Comparison of ENCODE assay signal across 1 cellular context in the genomic region with DNA sequence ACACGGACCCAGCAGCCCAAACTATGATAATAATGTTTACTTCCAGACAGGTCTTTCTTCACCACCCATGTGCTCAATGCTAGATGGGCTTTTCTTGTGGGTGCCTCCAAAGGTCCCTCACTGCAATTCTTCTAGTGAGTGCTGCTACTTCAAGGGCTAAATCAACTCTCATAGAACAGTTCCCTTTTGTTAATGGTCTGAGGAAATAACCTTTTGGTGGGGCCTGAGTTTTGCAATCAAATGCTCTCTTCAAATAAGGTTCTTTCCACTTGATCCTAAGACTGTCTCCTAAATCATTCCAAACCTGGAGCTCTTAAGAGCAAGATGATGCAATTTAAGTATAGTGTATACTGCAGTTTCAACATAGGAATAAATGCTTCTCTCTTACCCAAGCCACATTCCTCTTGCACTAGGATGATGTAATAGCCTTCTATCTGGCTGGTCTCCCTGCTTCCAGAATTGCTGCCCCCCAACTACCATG.
TF ChIP-seq lines count a peak whose summit lies in the region.

No MANE protein-coding gene starts in this region.

TF ChIP-seq in SK-N-SH, 30 proteins besides CTCF, POLR2A, EP300 and RAD21 (continued from another document):
- TF ChIP-seq, protein P1, sequence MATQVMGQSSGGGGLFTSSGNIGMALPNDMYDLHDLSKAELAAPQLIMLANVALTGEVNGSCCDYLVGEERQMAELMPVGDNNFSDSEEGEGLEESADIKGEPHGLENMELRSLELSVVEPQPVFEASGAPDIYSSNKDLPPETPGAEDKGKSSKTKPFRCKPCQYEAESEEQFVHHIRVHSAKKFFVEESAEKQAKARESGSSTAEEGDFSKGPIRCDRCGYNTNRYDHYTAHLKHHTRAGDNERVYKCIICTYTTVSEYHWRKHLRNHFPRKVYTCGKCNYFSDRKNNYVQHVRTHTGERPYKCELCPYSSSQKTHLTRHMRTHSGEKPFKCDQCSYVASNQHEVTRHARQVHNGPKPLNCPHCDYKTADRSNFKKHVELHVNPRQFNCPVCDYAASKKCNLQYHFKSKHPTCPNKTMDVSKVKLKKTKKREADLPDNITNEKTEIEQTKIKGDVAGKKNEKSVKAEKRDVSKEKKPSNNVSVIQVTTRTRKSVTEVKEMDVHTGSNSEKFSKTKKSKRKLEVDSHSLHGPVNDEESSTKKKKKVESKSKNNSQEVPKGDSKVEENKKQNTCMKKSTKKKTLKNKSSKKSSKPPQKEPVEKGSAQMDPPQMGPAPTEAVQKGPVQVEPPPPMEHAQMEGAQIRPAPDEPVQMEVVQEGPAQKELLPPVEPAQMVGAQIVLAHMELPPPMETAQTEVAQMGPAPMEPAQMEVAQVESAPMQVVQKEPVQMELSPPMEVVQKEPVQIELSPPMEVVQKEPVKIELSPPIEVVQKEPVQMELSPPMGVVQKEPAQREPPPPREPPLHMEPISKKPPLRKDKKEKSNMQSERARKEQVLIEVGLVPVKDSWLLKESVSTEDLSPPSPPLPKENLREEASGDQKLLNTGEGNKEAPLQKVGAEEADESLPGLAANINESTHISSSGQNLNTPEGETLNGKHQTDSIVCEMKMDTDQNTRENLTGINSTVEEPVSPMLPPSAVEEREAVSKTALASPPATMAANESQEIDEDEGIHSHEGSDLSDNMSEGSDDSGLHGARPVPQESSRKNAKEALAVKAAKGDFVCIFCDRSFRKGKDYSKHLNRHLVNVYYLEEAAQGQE (IDR thresholded peaks at IDR 0.05; ENCODE audit: low read depth, low read length), result no peak
- no peak for TF ChIP-seq FOSL2 (IDR thresholded peaks at IDR 0.05; ENCODE audit: borderline replicate concordance, low read depth)
- TF ChIP-seq TEAD4 (IDR thresholded peaks at IDR 0.05; ENCODE audit: borderline replicate concordance, insufficient read depth), result no peak
- no peak for TF ChIP-seq FOXJ3 (CRISPR knock-in tag; IDR thresholded peaks at IDR 0.05)
- TF ChIP-seq, protein P2, sequence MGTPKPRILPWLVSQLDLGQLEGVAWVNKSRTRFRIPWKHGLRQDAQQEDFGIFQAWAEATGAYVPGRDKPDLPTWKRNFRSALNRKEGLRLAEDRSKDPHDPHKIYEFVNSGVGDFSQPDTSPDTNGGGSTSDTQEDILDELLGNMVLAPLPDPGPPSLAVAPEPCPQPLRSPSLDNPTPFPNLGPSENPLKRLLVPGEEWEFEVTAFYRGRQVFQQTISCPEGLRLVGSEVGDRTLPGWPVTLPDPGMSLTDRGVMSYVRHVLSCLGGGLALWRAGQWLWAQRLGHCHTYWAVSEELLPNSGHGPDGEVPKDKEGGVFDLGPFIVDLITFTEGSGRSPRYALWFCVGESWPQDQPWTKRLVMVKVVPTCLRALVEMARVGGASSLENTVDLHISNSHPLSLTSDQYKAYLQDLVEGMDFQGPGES (IDR thresholded peaks at IDR 0.05; ENCODE audit: low read depth, low read length), result no peak
- no peak for TF ChIP-seq FOXM1 (IDR thresholded peaks at IDR 0.05; ENCODE audit: low read depth)
- TF ChIP-seq, protein P3, sequence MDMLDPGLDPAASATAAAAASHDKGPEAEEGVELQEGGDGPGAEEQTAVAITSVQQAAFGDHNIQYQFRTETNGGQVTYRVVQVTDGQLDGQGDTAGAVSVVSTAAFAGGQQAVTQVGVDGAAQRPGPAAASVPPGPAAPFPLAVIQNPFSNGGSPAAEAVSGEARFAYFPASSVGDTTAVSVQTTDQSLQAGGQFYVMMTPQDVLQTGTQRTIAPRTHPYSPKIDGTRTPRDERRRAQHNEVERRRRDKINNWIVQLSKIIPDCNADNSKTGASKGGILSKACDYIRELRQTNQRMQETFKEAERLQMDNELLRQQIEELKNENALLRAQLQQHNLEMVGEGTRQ (IDR thresholded peaks at IDR 0.05; ENCODE audit: borderline replicate concordance, low read depth, low read length), result no peak
- TF ChIP-seq, protein P4, sequence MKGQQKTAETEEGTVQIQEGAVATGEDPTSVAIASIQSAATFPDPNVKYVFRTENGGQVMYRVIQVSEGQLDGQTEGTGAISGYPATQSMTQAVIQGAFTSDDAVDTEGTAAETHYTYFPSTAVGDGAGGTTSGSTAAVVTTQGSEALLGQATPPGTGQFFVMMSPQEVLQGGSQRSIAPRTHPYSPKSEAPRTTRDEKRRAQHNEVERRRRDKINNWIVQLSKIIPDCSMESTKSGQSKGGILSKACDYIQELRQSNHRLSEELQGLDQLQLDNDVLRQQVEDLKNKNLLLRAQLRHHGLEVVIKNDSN (IDR thresholded peaks at IDR 0.05; ENCODE audit: borderline replicate concordance, low read depth), result no peak
- no peak for TF ChIP-seq ELF1 (IDR thresholded peaks at IDR 0.05)
- TF ChIP-seq RFX5 (IDR thresholded peaks at IDR 0.05; ENCODE audit: low read length), result no peak
- no peak for TF ChIP-seq TCF12 (IDR thresholded peaks at IDR 0.05)
- no peak for TF ChIP-seq EZH2phosphoT487 (IDR thresholded peaks at IDR 0.05; ENCODE audit: borderline replicate concordance, low read depth)
- no peak for TF ChIP-seq RCOR1 (IDR thresholded peaks at IDR 0.05; ENCODE audit: low read length)
- TF ChIP-seq NRF1 (IDR thresholded peaks at IDR 0.05; ENCODE audit: low read depth, low read length), result no peak
- TF ChIP-seq, protein P5, sequence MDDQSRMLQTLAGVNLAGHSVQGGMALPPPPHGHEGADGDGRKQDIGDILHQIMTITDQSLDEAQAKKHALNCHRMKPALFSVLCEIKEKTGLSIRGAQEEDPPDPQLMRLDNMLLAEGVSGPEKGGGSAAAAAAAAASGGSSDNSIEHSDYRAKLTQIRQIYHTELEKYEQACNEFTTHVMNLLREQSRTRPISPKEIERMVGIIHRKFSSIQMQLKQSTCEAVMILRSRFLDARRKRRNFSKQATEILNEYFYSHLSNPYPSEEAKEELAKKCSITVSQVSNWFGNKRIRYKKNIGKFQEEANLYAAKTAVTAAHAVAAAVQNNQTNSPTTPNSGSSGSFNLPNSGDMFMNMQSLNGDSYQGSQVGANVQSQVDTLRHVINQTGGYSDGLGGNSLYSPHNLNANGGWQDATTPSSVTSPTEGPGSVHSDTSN (IDR thresholded peaks at IDR 0.05), result no peak
TF ChIP-seq in SK-N-SH: peak in this region for 0.
